In the genomic region with DNA sequence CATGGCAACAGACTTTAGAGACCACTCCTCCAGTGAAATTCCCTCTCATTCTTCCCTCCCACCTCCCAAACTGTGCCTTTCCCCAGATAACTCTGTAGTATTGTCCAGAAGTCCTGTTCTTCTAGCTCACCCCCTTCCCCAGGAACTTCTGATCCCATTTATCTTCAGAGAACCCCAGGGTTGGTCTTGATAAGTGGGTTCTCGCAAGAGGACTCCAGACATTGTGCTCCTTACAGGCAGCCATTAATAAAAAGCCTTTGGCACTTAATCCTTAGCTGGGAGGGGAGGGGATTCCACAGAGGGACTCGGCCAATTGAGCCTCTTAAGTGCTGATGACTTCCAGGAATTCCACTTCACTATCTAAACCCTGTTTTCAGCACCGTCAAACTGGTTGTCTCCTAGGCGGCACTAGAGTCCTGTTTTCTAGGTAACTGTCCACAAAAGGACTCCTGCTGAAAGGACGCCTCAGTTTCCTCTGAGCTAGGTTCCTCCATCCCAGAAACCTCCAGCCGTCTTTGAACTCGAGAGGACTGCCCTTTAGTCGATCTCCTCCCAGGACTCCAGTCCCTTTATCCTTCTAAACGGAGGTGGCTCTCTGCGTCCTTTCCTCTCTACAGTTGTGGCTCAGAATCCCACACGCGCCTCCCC, we compare ENCODE assay signal across 2 cellular contexts.
A peak's percentile ranks its signal among the peaks of the same experiment; 100 is the strongest.
TF ChIP-seq lines count a peak whose summit lies in the region.

No MANE protein-coding gene starts in this region.

TF ChIP-seq in GM12878, 131 proteins besides CTCF, POLR2A, EP300 and RAD21:
- TF ChIP-seq IRF5 (IDR thresholded peaks at IDR 0.05; ENCODE audit: borderline replicate concordance) (no peak), CREB1 (IDR thresholded peaks at IDR 0.05; ENCODE audit: low read depth) (no peak), SIX5 (IDR thresholded peaks at IDR 0.05; ENCODE audit: low read depth, low read length, severe bottlenecking) (no peak), PML (IDR thresholded peaks at IDR 0.05; ENCODE audit: low read length) (no peak), DPF2 (IDR thresholded peaks at IDR 0.05) (no peak), RELB (IDR thresholded peaks at IDR 0.05; ENCODE audit: low read depth) (no peak), HSF1 (IDR thresholded peaks at IDR 0.05; ENCODE audit: low read depth, low read length) (no peak), IKZF2 (IDR thresholded peaks at IDR 0.05) (no peak), POU2F2 (IDR thresholded peaks at IDR 0.05; ENCODE audit: borderline replicate concordance, low read depth, low read length) (no peak)
TF ChIP-seq in GM12878: peak in this region for 0.

TF ChIP-seq in liver, 16 proteins besides CTCF, POLR2A, EP300 and RAD21:
- TF ChIP-seq REST (IDR thresholded peaks at IDR 0.05) (peak; percentile 15), FOXA1 (IDR thresholded peaks at IDR 0.05) (no peak), YY1 (IDR thresholded peaks at IDR 0.05) (peak; percentile 14)
